Comparison of ENCODE assay signal across 21 cellular contexts in the genomic region with DNA sequence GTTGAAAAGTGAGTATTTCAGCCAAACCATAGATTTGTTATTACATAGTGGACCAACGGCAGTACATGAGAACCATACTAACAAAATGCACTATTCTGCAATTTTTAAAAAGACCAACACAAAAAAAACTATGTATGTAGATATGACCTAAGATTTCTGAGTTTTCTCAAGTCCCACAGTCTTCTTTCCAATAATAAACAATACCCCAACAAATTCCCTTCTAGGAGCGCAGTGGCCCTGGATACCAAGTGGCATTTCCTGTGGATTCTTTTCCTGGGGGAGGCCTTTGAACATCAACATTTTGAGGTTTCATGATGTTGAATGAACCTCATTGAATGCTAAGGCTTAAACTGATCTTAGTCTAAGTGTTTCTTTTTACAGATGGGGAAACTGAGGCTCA.
"Had no signal": no experiment of that assay in that cellular context is flagged by ENCODE, and none has a peak within 500 bp of the region (broad histone marks: within the 10 kb centered on the region; RNA-seq: fewer than 3 reads in every experiment).

No MANE protein-coding gene starts in this region.

- H3K27me3 ChIP-seq: adrenal gland, cardiac muscle cell, dorsolateral prefrontal cortex, esophagus squamous epithelium, neural progenitor cell, ovary, spleen had no signal

- H3K9ac ChIP-seq: neural progenitor cell had no signal

- H3K9me3 ChIP-seq: adrenal gland, esophagus squamous epithelium, lower lobe of right lung, ovary, prostate gland, spleen, thoracic aorta had no signal

- H3K36me3 ChIP-seq: adrenal gland, cardiac muscle cell, esophagus squamous epithelium, lower lobe of right lung, neural progenitor cell, ovary, prostate gland, spleen, thoracic aorta had no signal

- DNase-seq: activated CD4-positive, alpha-beta T cell treated with anti-CD3 and anti-CD28 coated beads, Interleukin-2, amount 10 ng/mL, durations not matched to agents 7 days and 5 days; activated CD8-positive, alpha-beta T cell treated with anti-CD3 and anti-CD28 coated beads for 36 hours; activated gamma-delta T cell; adrenal gland; dorsolateral prefrontal cortex; effector memory CD8-positive, alpha-beta T cell; esophagus squamous epithelium; lower lobe of right lung; naive thymus-derived CD4-positive, alpha-beta T cell; ovary; spleen; stimulated activated CD4-positive, alpha-beta T cell treated with anti-CD3 and anti-CD28 coated beads, Interleukin-4, amount 100 ng/mL, for 1 hour; stimulated activated naive CD4-positive, alpha-beta T cell; T-cell had no signal

- H3K4me3 ChIP-seq: adrenal gland, cardiac muscle cell, dorsolateral prefrontal cortex, esophagus squamous epithelium, lower lobe of right lung, neural progenitor cell, ovary, prostate gland, spleen, thoracic aorta had no signal

- H2AFZ ChIP-seq: neural progenitor cell had no signal

- H3K27ac ChIP-seq: adrenal gland, cardiac muscle cell, dorsolateral prefrontal cortex, esophagus squamous epithelium, lower lobe of right lung, neural progenitor cell, ovary, prostate gland, spleen, thoracic aorta, VCaP had no signal

- H3K4me1 ChIP-seq: adrenal gland, esophagus squamous epithelium, lower lobe of right lung, prostate gland had no signal

- H3K4me2 ChIP-seq: neural progenitor cell had no signal

- ATAC-seq: activated CD4-positive, CD25-positive, alpha-beta regulatory T cell treated with anti-CD3 and anti-CD28 coated beads, Interleukin-2, amount 50 U/mL, for 24 hours; activated CD8-positive, alpha-beta T cell treated with anti-CD3 and anti-CD28 coated beads for 36 hours; effector memory CD8-positive, alpha-beta T cell; left lobe of liver; lower lobe of right lung; naive thymus-derived CD4-positive, alpha-beta T cell; T-cell had no signal
